1 cellular context compared by ENCODE assay signal in the genomic region with DNA sequence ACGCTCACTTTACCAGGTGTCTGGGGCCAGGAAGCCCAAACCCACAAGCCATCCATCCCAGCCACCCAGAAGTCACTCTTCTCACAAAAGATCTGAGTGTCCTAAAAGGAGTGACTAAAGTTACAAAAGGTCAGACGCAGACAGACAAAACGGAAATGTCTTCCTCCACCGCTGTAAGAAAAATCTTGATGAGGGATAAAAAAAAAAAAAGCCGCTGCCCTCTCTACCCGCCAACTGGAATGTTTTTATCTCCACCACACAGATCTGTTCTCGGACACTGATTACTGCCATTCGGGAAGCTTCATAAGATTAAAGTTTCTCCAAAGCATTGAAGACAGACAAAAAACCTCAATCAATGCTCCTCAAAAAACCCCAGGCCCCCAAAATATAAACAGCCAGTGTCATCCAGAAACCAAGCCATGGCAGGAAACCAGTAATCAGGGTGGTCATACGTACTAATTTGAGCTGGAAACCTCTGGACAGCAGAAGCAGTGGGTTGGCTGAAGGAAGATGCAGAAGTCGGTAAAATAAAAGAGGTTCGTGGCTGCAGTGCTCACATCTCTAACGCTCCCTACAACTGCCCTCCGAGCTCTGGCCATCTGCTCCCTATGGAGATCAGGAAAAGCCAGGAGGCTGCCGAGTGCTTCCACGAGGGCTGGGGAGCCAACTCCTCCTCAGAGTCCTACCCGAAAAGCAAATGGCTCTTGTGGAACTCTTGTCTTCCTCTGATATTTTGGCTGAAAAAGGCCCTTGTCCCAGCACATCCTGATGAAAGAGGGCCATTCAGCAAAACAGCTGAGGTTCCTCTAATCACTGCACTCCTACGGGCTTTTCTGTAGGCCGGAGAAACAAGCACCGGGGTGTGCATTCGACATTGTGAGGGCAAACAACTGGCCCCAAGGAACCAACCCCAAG.
TF ChIP-seq lines count a peak whose summit lies in the region.

No MANE protein-coding gene starts in this region.

TF ChIP-seq in WTC11, 78 proteins besides CTCF, POLR2A, EP300 and RAD21 (continued from another document):
- TF ChIP-seq, protein P1, sequence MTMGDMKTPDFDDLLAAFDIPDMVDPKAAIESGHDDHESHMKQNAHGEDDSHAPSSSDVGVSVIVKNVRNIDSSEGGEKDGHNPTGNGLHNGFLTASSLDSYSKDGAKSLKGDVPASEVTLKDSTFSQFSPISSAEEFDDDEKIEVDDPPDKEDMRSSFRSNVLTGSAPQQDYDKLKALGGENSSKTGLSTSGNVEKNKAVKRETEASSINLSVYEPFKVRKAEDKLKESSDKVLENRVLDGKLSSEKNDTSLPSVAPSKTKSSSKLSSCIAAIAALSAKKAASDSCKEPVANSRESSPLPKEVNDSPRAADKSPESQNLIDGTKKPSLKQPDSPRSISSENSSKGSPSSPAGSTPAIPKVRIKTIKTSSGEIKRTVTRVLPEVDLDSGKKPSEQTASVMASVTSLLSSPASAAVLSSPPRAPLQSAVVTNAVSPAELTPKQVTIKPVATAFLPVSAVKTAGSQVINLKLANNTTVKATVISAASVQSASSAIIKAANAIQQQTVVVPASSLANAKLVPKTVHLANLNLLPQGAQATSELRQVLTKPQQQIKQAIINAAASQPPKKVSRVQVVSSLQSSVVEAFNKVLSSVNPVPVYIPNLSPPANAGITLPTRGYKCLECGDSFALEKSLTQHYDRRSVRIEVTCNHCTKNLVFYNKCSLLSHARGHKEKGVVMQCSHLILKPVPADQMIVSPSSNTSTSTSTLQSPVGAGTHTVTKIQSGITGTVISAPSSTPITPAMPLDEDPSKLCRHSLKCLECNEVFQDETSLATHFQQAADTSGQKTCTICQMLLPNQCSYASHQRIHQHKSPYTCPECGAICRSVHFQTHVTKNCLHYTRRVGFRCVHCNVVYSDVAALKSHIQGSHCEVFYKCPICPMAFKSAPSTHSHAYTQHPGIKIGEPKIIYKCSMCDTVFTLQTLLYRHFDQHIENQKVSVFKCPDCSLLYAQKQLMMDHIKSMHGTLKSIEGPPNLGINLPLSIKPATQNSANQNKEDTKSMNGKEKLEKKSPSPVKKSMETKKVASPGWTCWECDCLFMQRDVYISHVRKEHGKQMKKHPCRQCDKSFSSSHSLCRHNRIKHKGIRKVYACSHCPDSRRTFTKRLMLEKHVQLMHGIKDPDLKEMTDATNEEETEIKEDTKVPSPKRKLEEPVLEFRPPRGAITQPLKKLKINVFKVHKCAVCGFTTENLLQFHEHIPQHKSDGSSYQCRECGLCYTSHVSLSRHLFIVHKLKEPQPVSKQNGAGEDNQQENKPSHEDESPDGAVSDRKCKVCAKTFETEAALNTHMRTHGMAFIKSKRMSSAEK (CRISPR knock-in tag; IDR thresholded peaks at IDR 0.05; ENCODE audit: borderline replicate concordance), result no peak
- TF ChIP-seq NR2C2 (CRISPR knock-in tag; IDR thresholded peaks at IDR 0.05), result no peak
- no peak for TF ChIP-seq ZNF219 (CRISPR knock-in tag; IDR thresholded peaks at IDR 0.05; ENCODE audit: borderline replicate concordance)
- TF ChIP-seq TCF7 (CRISPR knock-in tag; IDR thresholded peaks at IDR 0.05; ENCODE audit: low read depth), result no peak
- no peak for TF ChIP-seq NFATC4 (CRISPR knock-in tag; IDR thresholded peaks at IDR 0.05)
- no peak for TF ChIP-seq GRHL2 (CRISPR knock-in tag; IDR thresholded peaks at IDR 0.05; ENCODE audit: insufficient replicate concordance, severe bottlenecking)
- TF ChIP-seq, protein P2, sequence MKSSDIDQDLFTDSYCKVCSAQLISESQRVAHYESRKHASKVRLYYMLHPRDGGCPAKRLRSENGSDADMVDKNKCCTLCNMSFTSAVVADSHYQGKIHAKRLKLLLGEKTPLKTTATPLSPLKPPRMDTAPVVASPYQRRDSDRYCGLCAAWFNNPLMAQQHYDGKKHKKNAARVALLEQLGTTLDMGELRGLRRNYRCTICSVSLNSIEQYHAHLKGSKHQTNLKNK (CRISPR knock-in tag; IDR thresholded peaks at IDR 0.05), result no peak
- TF ChIP-seq JAZF1 (CRISPR knock-in tag; IDR thresholded peaks at IDR 0.05), result no peak
- TF ChIP-seq FOXP1 (CRISPR knock-in tag; IDR thresholded peaks at IDR 0.05; ENCODE audit: borderline replicate concordance), result no peak
- TF ChIP-seq TP53 (CRISPR knock-in tag; IDR thresholded peaks at IDR 0.05), result no peak
- no peak for TF ChIP-seq IRF2 (CRISPR knock-in tag; IDR thresholded peaks at IDR 0.05; ENCODE audit: borderline replicate concordance, low read depth)
